19 cellular contexts compared by ENCODE assay signal in the genomic region with DNA sequence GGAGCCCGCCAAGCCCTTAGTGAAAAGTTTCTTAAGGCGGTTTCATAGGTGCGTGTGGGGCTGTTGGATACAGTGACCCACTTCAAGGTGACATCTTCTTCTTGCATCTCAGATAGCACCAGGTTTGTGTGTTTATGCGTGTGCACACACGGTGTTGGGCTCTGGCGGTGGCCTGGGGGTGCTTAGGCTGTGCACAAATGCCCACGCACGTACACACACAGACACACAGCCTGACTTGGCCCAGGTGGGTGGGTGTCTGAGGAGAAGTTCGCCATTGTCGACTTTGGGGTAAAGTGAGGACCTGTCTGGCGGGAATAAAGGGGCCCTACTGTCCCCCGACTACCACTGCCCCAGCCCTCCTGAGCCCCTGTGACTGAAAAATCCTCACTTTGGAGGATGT.
"Had no signal": no experiment of that assay in that cellular context is flagged by ENCODE, and none has a peak within 500 bp of the region (broad histone marks: within the 10 kb centered on the region; RNA-seq: fewer than 3 reads in every experiment).

No MANE protein-coding gene starts in this region.

- H3K4me1 ChIP-seq: ascending aorta had no signal

- H3K36me3 ChIP-seq: ascending aorta, ovary, thyroid gland had no signal

- H3K27me3 Mint-ChIP-seq: activated B cell treated with CpG ODN at 0.5 μM for 24 hours had no signal

- H3K27ac Mint-ChIP-seq: activated B cell treated with CpG ODN at 0.5 μM for 24 hours; activated CD4-positive, alpha-beta T cell treated with anti-CD3 and anti-CD28 coated beads, Interleukin-2, amount 10 ng/mL, durations not matched to agents 24 days and 14 days; activated CD8-positive, alpha-beta T cell treated with anti-CD3 and anti-CD28 coated beads, Interleukin-2, amount 10 ng/mL, durations not matched to agents 7 days and 5 days; activated T-cell treated with anti-CD3 and anti-CD28 coated beads, Interleukin-2, amount 50 U/mL, for 72 hours had no signal

- H3K27ac ChIP-seq: ascending aorta, ovary, thyroid gland had no signal

- H3K9me3 Mint-ChIP-seq: activated B cell treated with CpG ODN at 0.5 μM for 24 hours; activated CD4-positive, alpha-beta T cell treated with anti-CD3 and anti-CD28 coated beads, Interleukin-2, amount 10 ng/mL, durations not matched to agents 24 days and 14 days; activated T-cell treated with anti-CD3 and anti-CD28 coated beads, Interleukin-2, amount 50 U/mL, for 72 hours; naive B cell had no signal

- H3K27me3 ChIP-seq: ascending aorta, ovary, thyroid gland had no signal

- H3K9me3 ChIP-seq: ascending aorta, ovary, thyroid gland had no signal

- ATAC-seq: activated CD8-positive, alpha-beta T cell treated with anti-CD3 and anti-CD28 coated beads, Interleukin-2, amount 10 ng/mL, durations not matched to agents 7 days and 5 days; activated T-cell treated with anti-CD3 and anti-CD28 coated beads, Interleukin-2, amount 50 U/mL, for 72 hours; left lobe of liver; SK-N-SH treated with all-trans-retinoic acid at 6 μM for 48 hours had no signal

- DNase-seq: activated B cell treated with CpG ODN at 0.5 μM for 24 hours; activated CD4-positive, alpha-beta T cell treated with anti-CD3 and anti-CD28 coated beads, Interleukin-2, amount 10 ng/mL, durations not matched to agents 24 days and 14 days; activated CD8-positive, alpha-beta T cell treated with anti-CD3 and anti-CD28 coated beads, Interleukin-2, amount 10 ng/mL, durations not matched to agents 7 days and 5 days; activated gamma-delta T cell treated with Interleukin-2 at 50 U/mL for 16 hours; activated T-cell treated with anti-CD3 and anti-CD28 coated beads, Interleukin-2, amount 50 U/mL, for 72 hours; cortex of kidney; erythroblast; foreskin melanocyte; hypothalamus; islet precursor cell; naive B cell; stimulated activated CD4-positive, alpha-beta T cell treated with anti-CD3 and anti-CD28 coated beads, Interleukin-2, amount 100 ng/mL, for 24 hours; stimulated activated naive CD4-positive, alpha-beta T cell treated with Interleukin-2 at 50 U/mL for 16 hours; T-helper 9 cell had no signal

- H3K4me3 Mint-ChIP-seq: activated B cell treated with CpG ODN at 0.5 μM for 24 hours; activated CD4-positive, alpha-beta T cell treated with anti-CD3 and anti-CD28 coated beads, Interleukin-2, amount 10 ng/mL, durations not matched to agents 24 days and 14 days; activated CD8-positive, alpha-beta T cell treated with anti-CD3 and anti-CD28 coated beads, Interleukin-2, amount 10 ng/mL, durations not matched to agents 7 days and 5 days; activated T-cell treated with anti-CD3 and anti-CD28 coated beads, Interleukin-2, amount 50 U/mL, for 72 hours; naive B cell had no signal

- H3K4me3 ChIP-seq: ascending aorta, ovary, thyroid gland had no signal
